ENCODE assay signal across 8 cellular contexts in genomic region chr7:103199169-103199568, GRCh38. TPM values are rescaled to one million over a fixed set of nuclear protein-coding genes. Genes with fewer than 3 reads are reported as not detected.
A peak's percentile ranks its signal among the peaks of the same experiment; 100 is the strongest.
DNase-seq lines count a peak whose midpoint lies in the region; ATAC-seq and TF ChIP-seq lines count a peak whose summit lies in the region.
"Not testable (repeated sequence)": the region's sequence is repeated elsewhere in the genome, so short reads cannot be mapped to it uniquely, and the experiment has no call there.

No MANE protein-coding gene starts in this region.

- H3K4me1 ChIP-seq in foreskin keratinocyte; trophoblast cell (ENCODE audit: control insufficient read depth in 1 of 2, insufficient read depth in 2 of 2, low read length in 2 of 2): not testable (repeated sequence)

- H2BK12ac ChIP-seq in trophoblast cell (ENCODE audit: low read length): not testable (repeated sequence)

- not testable (repeated sequence) for H3K9me3 ChIP-seq in trophoblast cell (ENCODE audit: insufficient read depth, low read depth, low read length)

- H3K23ac ChIP-seq in trophoblast cell (ENCODE audit: low read length): not testable (repeated sequence)

- not testable (repeated sequence) for H3K27me3 ChIP-seq in foreskin keratinocyte; trophoblast cell (ENCODE audit: insufficient read depth, low read length)

- H3K9ac ChIP-seq in trophoblast cell (ENCODE audit: low read length): not testable (repeated sequence)

- H2AK5ac ChIP-seq in trophoblast cell (ENCODE audit: low read length): not testable (repeated sequence)

- H3K79me2 ChIP-seq in trophoblast cell (ENCODE audit: control insufficient read depth, insufficient read depth, low read length, poor library complexity): not testable (repeated sequence)

- H3K4me2 ChIP-seq in trophoblast cell (ENCODE audit: low read length): not testable (repeated sequence)

- not testable (repeated sequence) for H2AFZ ChIP-seq in trophoblast cell (ENCODE audit: insufficient read depth, low read length, poor library complexity)

- not testable (repeated sequence) for H2BK5ac ChIP-seq in trophoblast cell (ENCODE audit: low read depth, low read length, poor library complexity)

- not testable (repeated sequence) for H3K36me3 ChIP-seq in trophoblast cell (ENCODE audit: control insufficient read depth in 1 of 2, insufficient read depth in 2 of 2, low read length in 2 of 2)

- not testable (repeated sequence) for H4K91ac ChIP-seq in trophoblast cell (ENCODE audit: low read depth, low read length)

- DNase-seq in A172 (ENCODE audit: low spot score) (peak; percentile 68), ELR (ENCODE audit: low read depth) (peak; percentile 69), HT1080 (ENCODE audit: low read depth) (peak; percentile 47), RKO (ENCODE audit: low spot score) (peak; percentile 58), astrocyte of the hippocampus (ENCODE audit: low read depth, low spot score) (peak; percentile 32), dermis blood vessel endothelial cell (peak; percentile 2), foreskin keratinocyte (peak; percentile 15 to 55), trophoblast cell (peak; percentile 43 to 69)

- not testable (repeated sequence) for H3K27ac ChIP-seq in foreskin keratinocyte; trophoblast cell (ENCODE audit: low read depth, low read length)

- TF ChIP-seq CTCF in foreskin keratinocyte (conservative IDR thresholded peaks at IDR 0.05): not testable (repeated sequence)

- not testable (repeated sequence) for H3K4me3 ChIP-seq in trophoblast cell (ENCODE audit: low read depth, low read length)

- not testable (repeated sequence) for H3K4ac ChIP-seq in trophoblast cell (ENCODE audit: low read depth, low read length)

- H3K79me1 ChIP-seq in trophoblast cell (ENCODE audit: low read length): not testable (repeated sequence)

- H3K14ac ChIP-seq in trophoblast cell (ENCODE audit: low read length): not testable (repeated sequence)

- no CpG with 5 or more reads among the region's 3 CpGs for WGBS in trophoblast cell (ENCODE audit: extremely low coverage, insufficient coverage, insufficient read length)

- not testable (repeated sequence) for H4K8ac ChIP-seq in trophoblast cell (ENCODE audit: low read depth, low read length)

- not testable (repeated sequence) for H4K12ac ChIP-seq in trophoblast cell (ENCODE audit: low read depth, low read length)

- not testable (repeated sequence) for H2BK120ac ChIP-seq in trophoblast cell (ENCODE audit: insufficient read depth, low read length, poor library complexity)

- H3K18ac ChIP-seq in trophoblast cell (ENCODE audit: low read length): not testable (repeated sequence)

- ATAC-seq in foreskin keratinocyte: peak; percentile 100

RNA-seq across cellular contexts. Expression of gene NAPEPLD, which starts 50.3 kb away (rescaled TPM):
- 4.6 and 12.4 TPM in 2 replicates for total RNA-seq in A172 (2014; rRNA removed; shearing (Covaris generic))
- 3.6 and 5.0 TPM in 2 replicates for total RNA-seq in HT1080 (2014; rRNA removed; shearing (Covaris generic))
- polyA plus RNA-seq in HT1080 (2015; cell fraction: cytosol; rRNA removed): 1.8 and 2.1 TPM in 2 replicates
- 6.1 and 7.7 TPM in 2 replicates for polyA plus RNA-seq in HT1080 (2015; cell fraction: nucleus; rRNA removed)
- total RNA-seq in dermis blood vessel endothelial cell: 5.4 and 6.4 TPM in 2 replicates
- 4.7 and 5.4 TPM in 2 replicates for total RNA-seq in foreskin keratinocyte
- polyA plus RNA-seq in foreskin keratinocyte: 1.2 and 1.9 TPM in 2 replicates
- polyA plus RNA-seq in trophoblast cell (2013): 2.5 and 2.7 TPM in 2 replicates

Comparison
In these comparisons a context has a peak if more than half of its experiments do, and no peak if none do; other contexts are left out.
1. DNase-seq: peak in every context shown above with its lines; median percentile 69 in ELR; 68 in A172; 58 in RKO; 56 in trophoblast cell; 47 in HT1080; 35 in foreskin keratinocyte; 32 in astrocyte of the hippocampus; 2 in dermis blood vessel endothelial cell.